ENCODE assay signal across 1 cellular context in the genomic region with DNA sequence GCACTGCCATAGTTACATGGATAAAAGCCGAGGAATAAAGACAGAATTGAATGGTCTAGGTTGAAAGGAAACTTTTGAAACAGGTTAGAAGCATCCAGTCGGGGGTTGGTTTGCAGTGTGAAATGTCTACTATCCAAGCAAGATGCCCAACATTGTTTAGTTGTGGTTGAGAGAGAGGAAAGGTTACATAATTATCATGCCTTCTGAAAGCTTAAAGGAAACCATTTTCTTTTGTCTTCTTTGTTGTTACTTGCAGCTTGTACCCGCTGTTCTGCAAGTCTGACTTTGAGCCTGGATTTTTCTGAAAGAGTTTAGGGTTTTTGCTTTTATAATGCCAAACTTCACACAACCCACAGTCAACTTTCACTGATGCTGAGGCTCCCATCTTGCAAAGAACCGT.
TF ChIP-seq lines count a peak whose summit lies in the region.

No MANE protein-coding gene starts in this region.

TF ChIP-seq in H1, 55 proteins besides CTCF, POLR2A, EP300 and RAD21 (continued from another document):
- TF ChIP-seq SP4 (IDR thresholded peaks at IDR 0.05; ENCODE audit: low read length) (no peak), GTF2F1 (IDR thresholded peaks at IDR 0.05; ENCODE audit: borderline replicate concordance, low read depth, low read length) (no peak), EZH2 (IDR thresholded peaks at IDR 0.05; ENCODE audit: low read depth, low read length, severe bottlenecking) (no peak), RFX5 (IDR thresholded peaks at IDR 0.05; ENCODE audit: borderline replicate concordance, low read depth, low read length) (no peak), TBP (IDR thresholded peaks at IDR 0.05; ENCODE audit: low read depth, low read length) (no peak), POU5F1 (IDR thresholded peaks at IDR 0.05; ENCODE audit: low read depth, low read length) (no peak)
- TF ChIP-seq, protein P1, sequence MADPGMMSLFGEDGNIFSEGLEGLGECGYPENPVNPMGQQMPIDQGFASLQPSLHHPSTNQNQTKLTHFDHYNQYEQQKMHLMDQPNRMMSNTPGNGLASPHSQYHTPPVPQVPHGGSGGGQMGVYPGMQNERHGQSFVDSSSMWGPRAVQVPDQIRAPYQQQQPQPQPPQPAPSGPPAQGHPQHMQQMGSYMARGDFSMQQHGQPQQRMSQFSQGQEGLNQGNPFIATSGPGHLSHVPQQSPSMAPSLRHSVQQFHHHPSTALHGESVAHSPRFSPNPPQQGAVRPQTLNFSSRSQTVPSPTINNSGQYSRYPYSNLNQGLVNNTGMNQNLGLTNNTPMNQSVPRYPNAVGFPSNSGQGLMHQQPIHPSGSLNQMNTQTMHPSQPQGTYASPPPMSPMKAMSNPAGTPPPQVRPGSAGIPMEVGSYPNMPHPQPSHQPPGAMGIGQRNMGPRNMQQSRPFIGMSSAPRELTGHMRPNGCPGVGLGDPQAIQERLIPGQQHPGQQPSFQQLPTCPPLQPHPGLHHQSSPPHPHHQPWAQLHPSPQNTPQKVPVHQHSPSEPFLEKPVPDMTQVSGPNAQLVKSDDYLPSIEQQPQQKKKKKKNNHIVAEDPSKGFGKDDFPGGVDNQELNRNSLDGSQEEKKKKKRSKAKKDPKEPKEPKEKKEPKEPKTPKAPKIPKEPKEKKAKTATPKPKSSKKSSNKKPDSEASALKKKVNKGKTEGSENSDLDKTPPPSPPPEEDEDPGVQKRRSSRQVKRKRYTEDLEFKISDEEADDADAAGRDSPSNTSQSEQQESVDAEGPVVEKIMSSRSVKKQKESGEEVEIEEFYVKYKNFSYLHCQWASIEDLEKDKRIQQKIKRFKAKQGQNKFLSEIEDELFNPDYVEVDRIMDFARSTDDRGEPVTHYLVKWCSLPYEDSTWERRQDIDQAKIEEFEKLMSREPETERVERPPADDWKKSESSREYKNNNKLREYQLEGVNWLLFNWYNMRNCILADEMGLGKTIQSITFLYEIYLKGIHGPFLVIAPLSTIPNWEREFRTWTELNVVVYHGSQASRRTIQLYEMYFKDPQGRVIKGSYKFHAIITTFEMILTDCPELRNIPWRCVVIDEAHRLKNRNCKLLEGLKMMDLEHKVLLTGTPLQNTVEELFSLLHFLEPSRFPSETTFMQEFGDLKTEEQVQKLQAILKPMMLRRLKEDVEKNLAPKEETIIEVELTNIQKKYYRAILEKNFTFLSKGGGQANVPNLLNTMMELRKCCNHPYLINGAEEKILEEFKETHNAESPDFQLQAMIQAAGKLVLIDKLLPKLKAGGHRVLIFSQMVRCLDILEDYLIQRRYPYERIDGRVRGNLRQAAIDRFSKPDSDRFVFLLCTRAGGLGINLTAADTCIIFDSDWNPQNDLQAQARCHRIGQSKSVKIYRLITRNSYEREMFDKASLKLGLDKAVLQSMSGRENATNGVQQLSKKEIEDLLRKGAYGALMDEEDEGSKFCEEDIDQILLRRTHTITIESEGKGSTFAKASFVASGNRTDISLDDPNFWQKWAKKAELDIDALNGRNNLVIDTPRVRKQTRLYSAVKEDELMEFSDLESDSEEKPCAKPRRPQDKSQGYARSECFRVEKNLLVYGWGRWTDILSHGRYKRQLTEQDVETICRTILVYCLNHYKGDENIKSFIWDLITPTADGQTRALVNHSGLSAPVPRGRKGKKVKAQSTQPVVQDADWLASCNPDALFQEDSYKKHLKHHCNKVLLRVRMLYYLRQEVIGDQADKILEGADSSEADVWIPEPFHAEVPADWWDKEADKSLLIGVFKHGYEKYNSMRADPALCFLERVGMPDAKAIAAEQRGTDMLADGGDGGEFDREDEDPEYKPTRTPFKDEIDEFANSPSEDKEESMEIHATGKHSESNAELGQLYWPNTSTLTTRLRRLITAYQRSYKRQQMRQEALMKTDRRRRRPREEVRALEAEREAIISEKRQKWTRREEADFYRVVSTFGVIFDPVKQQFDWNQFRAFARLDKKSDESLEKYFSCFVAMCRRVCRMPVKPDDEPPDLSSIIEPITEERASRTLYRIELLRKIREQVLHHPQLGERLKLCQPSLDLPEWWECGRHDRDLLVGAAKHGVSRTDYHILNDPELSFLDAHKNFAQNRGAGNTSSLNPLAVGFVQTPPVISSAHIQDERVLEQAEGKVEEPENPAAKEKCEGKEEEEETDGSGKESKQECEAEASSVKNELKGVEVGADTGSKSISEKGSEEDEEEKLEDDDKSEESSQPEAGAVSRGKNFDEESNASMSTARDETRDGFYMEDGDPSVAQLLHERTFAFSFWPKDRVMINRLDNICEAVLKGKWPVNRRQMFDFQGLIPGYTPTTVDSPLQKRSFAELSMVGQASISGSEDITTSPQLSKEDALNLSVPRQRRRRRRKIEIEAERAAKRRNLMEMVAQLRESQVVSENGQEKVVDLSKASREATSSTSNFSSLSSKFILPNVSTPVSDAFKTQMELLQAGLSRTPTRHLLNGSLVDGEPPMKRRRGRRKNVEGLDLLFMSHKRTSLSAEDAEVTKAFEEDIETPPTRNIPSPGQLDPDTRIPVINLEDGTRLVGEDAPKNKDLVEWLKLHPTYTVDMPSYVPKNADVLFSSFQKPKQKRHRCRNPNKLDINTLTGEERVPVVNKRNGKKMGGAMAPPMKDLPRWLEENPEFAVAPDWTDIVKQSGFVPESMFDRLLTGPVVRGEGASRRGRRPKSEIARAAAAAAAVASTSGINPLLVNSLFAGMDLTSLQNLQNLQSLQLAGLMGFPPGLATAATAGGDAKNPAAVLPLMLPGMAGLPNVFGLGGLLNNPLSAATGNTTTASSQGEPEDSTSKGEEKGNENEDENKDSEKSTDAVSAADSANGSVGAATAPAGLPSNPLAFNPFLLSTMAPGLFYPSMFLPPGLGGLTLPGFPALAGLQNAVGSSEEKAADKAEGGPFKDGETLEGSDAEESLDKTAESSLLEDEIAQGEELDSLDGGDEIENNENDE (IDR thresholded peaks at IDR 0.05; ENCODE audit: insufficient replicate concordance, low read length) = no peak
